ENCODE assay signal across 1 cellular context in the genomic region with DNA sequence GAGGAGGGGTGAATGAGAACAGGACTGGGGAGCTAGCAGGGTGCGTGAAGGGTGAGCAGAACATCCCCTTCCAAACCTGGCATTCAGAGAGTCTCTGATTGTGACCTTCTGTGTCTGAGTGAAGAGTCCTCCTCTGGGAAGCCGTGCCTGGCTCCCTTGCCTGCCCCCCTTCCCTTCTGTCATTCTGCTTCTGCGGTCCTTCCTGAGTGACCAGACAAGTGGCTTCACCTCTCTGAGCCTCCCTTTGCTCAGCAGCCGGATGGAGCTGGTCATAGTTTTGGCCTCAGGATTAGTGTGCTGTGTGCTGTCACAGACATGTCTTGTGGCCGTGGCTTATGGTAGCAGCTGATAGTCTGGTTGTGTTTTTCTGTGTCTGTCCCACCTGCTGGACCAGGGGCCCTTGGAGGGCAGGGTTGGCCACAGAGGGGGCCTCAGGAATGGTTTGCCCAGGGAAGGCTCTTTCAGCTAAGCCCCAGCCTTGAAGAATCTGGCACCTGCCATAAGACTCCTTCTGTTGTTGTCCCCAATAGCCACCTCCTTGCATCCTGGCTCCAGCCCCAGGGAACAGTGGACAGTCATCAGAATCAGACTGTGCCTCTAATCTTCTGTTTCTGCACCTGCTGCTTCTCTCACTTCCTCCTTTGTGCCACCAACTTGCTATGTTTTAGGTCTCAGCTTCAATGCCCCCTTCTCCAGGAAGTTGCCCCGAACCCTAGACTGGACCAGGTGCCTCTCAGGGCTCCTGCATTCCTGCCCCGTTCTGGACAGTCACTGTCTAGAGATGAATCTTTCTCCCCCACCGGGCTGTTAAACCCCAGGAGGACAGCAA.
A peak's percentile ranks its signal among the peaks of the same experiment; 100 is the strongest.
TF ChIP-seq lines count a peak whose summit lies in the region.

No MANE protein-coding gene starts in this region.

TF ChIP-seq in GM12878, 131 proteins besides CTCF, POLR2A, EP300 and RAD21:
- TF ChIP-seq ESRRA (IDR thresholded peaks at IDR 0.05; ENCODE audit: low read length) (no peak), ATF7 (IDR thresholded peaks at IDR 0.05; ENCODE audit: low read depth) (no peak), SPI1 (IDR thresholded peaks at IDR 0.05; ENCODE audit: borderline replicate concordance, insufficient read depth, low read depth, low read length) (peak; percentile 90), BHLHE40 (IDR thresholded peaks at IDR 0.05; ENCODE audit: borderline replicate concordance in 1 of 2, low read depth in 2 of 2, low read length in 1 of 2) (peak in 1 of 2 experiments; percentile 36; a peak in 1 of 4 replicates), POU2F2 (IDR thresholded peaks at IDR 0.05; ENCODE audit: borderline replicate concordance, low read depth, low read length) (no peak), NFYA (IDR thresholded peaks at IDR 0.05; ENCODE audit: borderline replicate concordance, low read depth, low read length) (no peak), DPF2 (IDR thresholded peaks at IDR 0.05) (peak; percentile 50; the same call in 1 of the 2 replicates), SMAD1 (IDR thresholded peaks at IDR 0.05; ENCODE audit: low read depth, partially characterized antibody) (no peak), CREB1 (IDR thresholded peaks at IDR 0.05; ENCODE audit: low read depth) (no peak), NR2C2 (IDR thresholded peaks at IDR 0.05; ENCODE audit: borderline replicate concordance, control insufficient read depth, insufficient read length, low read depth) (no peak), YY1 (IDR thresholded peaks at IDR 0.05; ENCODE audit: low read depth, low read length) (no peak), ZNF217 (IDR thresholded peaks at IDR 0.05) (no peak), MTA3 (IDR thresholded peaks at IDR 0.05; ENCODE audit: borderline replicate concordance, low read length) (no peak), ZNF207 (IDR thresholded peaks at IDR 0.05; ENCODE audit: borderline replicate concordance) (no peak), HDAC6 (IDR thresholded peaks at IDR 0.05; ENCODE audit: unreplicated experiment) (no peak), IKZF1 (conservative IDR thresholded peaks at IDR 0.05) (peak; percentile 61), SUPT20H (IDR thresholded peaks at IDR 0.05; ENCODE audit: borderline replicate concordance, control insufficient read depth, low read depth, low read length) (no peak), KDM1A (IDR thresholded peaks at IDR 0.05; ENCODE audit: borderline replicate concordance) (no peak), KAT2A (conservative IDR thresholded peaks at IDR 0.05; ENCODE audit: control insufficient read depth, low read depth, low read length) (no peak), MEF2A (IDR thresholded peaks at IDR 0.05; ENCODE audit: insufficient read depth, low read depth, low read length) (no peak), SMAD5 (IDR thresholded peaks at IDR 0.05; ENCODE audit: low read depth) (no peak), SUZ12 (IDR thresholded peaks at IDR 0.05; ENCODE audit: unreplicated experiment) (no peak), MXI1 (IDR thresholded peaks at IDR 0.05; ENCODE audit: low read depth, low read length) (no peak), CBFB (IDR thresholded peaks at IDR 0.05; ENCODE audit: low read depth) (no peak), RBBP5 (conservative IDR thresholded peaks at IDR 0.05) (no peak), MTA2 (IDR thresholded peaks at IDR 0.05; ENCODE audit: low read depth) (no peak), CEBPB (IDR thresholded peaks at IDR 0.05; ENCODE audit: borderline replicate concordance in 1 of 2, low read depth in 2 of 2, low read length in 2 of 2) (no peak), IKZF2 (IDR thresholded peaks at IDR 0.05) (peak in 1 of 2 experiments; percentile 54; a peak in 2 of 4 replicates), PAX8 (IDR thresholded peaks at IDR 0.05) (no peak)
- TF ChIP-seq, protein P1, sequence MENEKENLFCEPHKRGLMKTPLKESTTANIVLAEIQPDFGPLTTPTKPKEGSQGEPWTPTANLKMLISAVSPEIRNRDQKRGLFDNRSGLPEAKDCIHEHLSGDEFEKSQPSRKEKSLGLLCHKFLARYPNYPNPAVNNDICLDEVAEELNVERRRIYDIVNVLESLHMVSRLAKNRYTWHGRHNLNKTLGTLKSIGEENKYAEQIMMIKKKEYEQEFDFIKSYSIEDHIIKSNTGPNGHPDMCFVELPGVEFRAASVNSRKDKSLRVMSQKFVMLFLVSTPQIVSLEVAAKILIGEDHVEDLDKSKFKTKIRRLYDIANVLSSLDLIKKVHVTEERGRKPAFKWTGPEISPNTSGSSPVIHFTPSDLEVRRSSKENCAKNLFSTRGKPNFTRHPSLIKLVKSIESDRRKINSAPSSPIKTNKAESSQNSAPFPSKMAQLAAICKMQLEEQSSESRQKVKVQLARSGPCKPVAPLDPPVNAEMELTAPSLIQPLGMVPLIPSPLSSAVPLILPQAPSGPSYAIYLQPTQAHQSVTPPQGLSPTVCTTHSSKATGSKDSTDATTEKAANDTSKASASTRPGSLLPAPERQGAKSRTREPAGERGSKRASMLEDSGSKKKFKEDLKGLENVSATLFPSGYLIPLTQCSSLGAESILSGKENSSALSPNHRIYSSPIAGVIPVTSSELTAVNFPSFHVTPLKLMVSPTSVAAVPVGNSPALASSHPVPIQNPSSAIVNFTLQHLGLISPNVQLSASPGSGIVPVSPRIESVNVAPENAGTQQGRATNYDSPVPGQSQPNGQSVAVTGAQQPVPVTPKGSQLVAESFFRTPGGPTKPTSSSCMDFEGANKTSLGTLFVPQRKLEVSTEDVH (IDR thresholded peaks at IDR 0.05; ENCODE audit: low read depth, partially characterized antibody): no peak
- TF ChIP-seq, protein P2, sequence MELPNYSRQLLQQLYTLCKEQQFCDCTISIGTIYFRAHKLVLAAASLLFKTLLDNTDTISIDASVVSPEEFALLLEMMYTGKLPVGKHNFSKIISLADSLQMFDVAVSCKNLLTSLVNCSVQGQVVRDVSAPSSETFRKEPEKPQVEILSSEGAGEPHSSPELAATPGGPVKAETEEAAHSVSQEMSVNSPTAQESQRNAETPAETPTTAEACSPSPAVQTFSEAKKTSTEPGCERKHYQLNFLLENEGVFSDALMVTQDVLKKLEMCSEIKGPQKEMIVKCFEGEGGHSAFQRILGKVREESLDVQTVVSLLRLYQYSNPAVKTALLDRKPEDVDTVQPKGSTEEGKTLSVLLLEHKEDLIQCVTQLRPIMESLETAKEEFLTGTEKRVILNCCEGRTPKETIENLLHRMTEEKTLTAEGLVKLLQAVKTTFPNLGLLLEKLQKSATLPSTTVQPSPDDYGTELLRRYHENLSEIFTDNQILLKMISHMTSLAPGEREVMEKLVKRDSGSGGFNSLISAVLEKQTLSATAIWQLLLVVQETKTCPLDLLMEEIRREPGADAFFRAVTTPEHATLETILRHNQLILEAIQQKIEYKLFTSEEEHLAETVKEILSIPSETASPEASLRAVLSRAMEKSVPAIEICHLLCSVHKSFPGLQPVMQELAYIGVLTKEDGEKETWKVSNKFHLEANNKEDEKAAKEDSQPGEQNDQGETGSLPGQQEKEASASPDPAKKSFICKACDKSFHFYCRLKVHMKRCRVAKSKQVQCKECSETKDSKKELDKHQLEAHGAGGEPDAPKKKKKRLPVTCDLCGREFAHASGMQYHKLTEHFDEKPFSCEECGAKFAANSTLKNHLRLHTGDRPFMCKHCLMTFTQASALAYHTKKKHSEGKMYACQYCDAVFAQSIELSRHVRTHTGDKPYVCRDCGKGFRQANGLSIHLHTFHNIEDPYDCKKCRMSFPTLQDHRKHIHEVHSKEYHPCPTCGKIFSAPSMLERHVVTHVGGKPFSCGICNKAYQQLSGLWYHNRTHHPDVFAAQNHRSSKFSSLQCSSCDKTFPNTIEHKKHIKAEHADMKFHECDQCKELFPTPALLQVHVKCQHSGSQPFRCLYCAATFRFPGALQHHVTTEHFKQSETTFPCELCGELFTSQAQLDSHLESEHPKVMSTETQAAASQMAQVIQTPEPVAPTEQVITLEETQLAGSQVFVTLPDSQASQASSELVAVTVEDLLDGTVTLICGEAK (IDR thresholded peaks at IDR 0.05; ENCODE audit: borderline replicate concordance): no peak
- TF ChIP-seq, protein P3, sequence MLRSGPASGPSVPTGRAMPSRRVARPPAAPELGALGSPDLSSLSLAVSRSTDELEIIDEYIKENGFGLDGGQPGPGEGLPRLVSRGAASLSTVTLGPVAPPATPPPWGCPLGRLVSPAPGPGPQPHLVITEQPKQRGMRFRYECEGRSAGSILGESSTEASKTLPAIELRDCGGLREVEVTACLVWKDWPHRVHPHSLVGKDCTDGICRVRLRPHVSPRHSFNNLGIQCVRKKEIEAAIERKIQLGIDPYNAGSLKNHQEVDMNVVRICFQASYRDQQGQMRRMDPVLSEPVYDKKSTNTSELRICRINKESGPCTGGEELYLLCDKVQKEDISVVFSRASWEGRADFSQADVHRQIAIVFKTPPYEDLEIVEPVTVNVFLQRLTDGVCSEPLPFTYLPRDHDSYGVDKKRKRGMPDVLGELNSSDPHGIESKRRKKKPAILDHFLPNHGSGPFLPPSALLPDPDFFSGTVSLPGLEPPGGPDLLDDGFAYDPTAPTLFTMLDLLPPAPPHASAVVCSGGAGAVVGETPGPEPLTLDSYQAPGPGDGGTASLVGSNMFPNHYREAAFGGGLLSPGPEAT (IDR thresholded peaks at IDR 0.05; ENCODE audit: low read depth): no peak
- TF ChIP-seq, protein P4, sequence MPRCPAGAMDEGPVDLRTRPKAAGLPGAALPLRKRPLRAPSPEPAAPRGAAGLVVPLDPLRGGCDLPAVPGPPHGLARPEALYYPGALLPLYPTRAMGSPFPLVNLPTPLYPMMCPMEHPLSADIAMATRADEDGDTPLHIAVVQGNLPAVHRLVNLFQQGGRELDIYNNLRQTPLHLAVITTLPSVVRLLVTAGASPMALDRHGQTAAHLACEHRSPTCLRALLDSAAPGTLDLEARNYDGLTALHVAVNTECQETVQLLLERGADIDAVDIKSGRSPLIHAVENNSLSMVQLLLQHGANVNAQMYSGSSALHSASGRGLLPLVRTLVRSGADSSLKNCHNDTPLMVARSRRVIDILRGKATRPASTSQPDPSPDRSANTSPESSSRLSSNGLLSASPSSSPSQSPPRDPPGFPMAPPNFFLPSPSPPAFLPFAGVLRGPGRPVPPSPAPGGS (IDR thresholded peaks at IDR 0.05; ENCODE audit: borderline replicate concordance, insufficient read depth, low read depth, low read length, poor library complexity, severe bottlenecking): no peak
- TF ChIP-seq, protein P5, sequence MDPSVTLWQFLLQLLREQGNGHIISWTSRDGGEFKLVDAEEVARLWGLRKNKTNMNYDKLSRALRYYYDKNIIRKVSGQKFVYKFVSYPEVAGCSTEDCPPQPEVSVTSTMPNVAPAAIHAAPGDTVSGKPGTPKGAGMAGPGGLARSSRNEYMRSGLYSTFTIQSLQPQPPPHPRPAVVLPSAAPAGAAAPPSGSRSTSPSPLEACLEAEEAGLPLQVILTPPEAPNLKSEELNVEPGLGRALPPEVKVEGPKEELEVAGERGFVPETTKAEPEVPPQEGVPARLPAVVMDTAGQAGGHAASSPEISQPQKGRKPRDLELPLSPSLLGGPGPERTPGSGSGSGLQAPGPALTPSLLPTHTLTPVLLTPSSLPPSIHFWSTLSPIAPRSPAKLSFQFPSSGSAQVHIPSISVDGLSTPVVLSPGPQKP (IDR thresholded peaks at IDR 0.05; ENCODE audit: low read depth, low read length): no peak
- TF ChIP-seq, protein P6, sequence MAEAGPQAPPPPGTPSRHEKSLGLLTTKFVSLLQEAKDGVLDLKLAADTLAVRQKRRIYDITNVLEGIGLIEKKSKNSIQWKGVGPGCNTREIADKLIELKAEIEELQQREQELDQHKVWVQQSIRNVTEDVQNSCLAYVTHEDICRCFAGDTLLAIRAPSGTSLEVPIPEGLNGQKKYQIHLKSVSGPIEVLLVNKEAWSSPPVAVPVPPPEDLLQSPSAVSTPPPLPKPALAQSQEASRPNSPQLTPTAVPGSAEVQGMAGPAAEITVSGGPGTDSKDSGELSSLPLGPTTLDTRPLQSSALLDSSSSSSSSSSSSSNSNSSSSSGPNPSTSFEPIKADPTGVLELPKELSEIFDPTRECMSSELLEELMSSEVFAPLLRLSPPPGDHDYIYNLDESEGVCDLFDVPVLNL (IDR thresholded peaks at IDR 0.05; ENCODE audit: low read depth, low read length): no peak
- TF ChIP-seq, protein P7, sequence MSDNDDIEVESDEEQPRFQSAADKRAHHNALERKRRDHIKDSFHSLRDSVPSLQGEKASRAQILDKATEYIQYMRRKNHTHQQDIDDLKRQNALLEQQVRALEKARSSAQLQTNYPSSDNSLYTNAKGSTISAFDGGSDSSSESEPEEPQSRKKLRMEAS (IDR thresholded peaks at IDR 0.05; ENCODE audit: low read depth, low read length): no peak
- TF ChIP-seq, protein P8, sequence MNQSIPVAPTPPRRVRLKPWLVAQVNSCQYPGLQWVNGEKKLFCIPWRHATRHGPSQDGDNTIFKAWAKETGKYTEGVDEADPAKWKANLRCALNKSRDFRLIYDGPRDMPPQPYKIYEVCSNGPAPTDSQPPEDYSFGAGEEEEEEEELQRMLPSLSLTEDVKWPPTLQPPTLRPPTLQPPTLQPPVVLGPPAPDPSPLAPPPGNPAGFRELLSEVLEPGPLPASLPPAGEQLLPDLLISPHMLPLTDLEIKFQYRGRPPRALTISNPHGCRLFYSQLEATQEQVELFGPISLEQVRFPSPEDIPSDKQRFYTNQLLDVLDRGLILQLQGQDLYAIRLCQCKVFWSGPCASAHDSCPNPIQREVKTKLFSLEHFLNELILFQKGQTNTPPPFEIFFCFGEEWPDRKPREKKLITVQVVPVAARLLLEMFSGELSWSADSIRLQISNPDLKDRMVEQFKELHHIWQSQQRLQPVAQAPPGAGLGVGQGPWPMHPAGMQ (IDR thresholded peaks at IDR 0.05; ENCODE audit: borderline replicate concordance): no peak
- TF ChIP-seq, protein P9, sequence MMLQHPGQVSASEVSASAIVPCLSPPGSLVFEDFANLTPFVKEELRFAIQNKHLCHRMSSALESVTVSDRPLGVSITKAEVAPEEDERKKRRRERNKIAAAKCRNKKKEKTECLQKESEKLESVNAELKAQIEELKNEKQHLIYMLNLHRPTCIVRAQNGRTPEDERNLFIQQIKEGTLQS (IDR thresholded peaks at IDR 0.05; ENCODE audit: borderline replicate concordance, extremely low read depth, low read depth, low read length): no peak
